12 cellular contexts compared by ENCODE assay signal in the genomic region with DNA sequence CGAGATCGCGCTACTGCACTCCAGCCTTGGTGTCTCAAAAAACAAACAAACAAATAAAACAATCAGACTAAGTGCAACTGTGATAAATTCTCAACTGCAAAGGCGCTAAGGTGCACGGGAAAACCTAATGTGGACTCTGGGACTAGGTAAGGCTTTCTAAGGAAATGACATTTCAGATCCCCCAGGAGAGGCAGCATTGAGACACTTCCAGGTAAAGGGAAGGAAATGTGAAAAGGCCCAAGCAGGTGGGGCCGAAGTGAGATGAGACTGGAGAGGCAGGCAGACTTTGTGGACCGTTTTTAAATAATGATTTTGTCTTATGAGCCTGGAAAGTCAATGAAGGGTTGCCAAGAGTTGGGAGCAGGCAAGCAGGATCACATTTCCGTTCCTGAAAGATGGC. TPM values are rescaled to one million over a fixed set of nuclear protein-coding genes. Genes with fewer than 3 reads are reported as not detected.
DNase-seq lines count a peak whose midpoint lies in the region; ATAC-seq and TF ChIP-seq lines count a peak whose summit lies in the region.
"Had no signal": no experiment of that assay in that cellular context is flagged by ENCODE, and none has a peak within 500 bp of the region (broad histone marks: within the 10 kb centered on the region; RNA-seq: fewer than 3 reads in every experiment).

No MANE protein-coding gene starts in this region.

- no peak overlapping the region for H3K23ac ChIP-seq in H9 (ENCODE audit: insufficient read length, low read depth, low read length)

- no peak overlapping the region for H3K56ac ChIP-seq in H9 (ENCODE audit: insufficient read length, low read depth, low read length)

- no peaks in the 10 kb centered on the region for H3K9me3 Mint-ChIP-seq in H9
- no peaks in the 10 kb centered on the region for H3K9me3 Mint-ChIP-seq in activated T-helper 1 cell treated with anti-CD3 and anti-CD28 coated beads, Interleukin-12 subunit alpha, Interleukin-12 subunit beta, Interleukin-2, Interleukin-4 antibody, amounts not matched to agents 30 ng/mL and 10 ng/mL and 1 ng/mL, durations not matched to agents 14 hours and 24 hours and 36 hours
- H3K9me3 Mint-ChIP-seq in activated CD8-positive, alpha-beta memory T cell treated with anti-CD3 and anti-CD28 coated beads, Interleukin-2, amount 10 ng/mL, durations not matched to agents 7 days and 5 days (ENCODE audit: low read depth) = no peaks in the 10 kb centered on the region
- H3K9me3 Mint-ChIP-seq in stimulated activated naive CD8-positive, alpha-beta T cell treated with anti-CD3 and anti-CD28 coated beads, Interleukin-15, amount 100 ng/mL, for 72 hours = no peaks in the 10 kb centered on the region
- H3K9me3 Mint-ChIP-seq: T-helper 1 cell treated with Interleukin-12 subunit alpha and Interleukin-12 subunit beta and Interleukin-4 antibody, amounts not matched to agents 30 μg/mL and 1 μg/mL, for 36 hours had no signal

- intact Hi-C loops in activated T-helper 1 cell treated with anti-CD3 and anti-CD28 coated beads, Interleukin-12 subunit alpha, Interleukin-12 subunit beta, Interleukin-2, Interleukin-4 antibody, amounts not matched to agents 30 ng/mL and 10 ng/mL and 1 ng/mL, durations not matched to agents 14 hours and 24 hours and 36 hours (cut with micrococcal nuclease) = loop anchor here (5.0 kb wide), 1 partner anchor 158 kb away; no protein-coding TSS in a partner anchor

- peaks cover 12% of the 10 kb centered on the region; the same call in 1 of the 2 replicates for H3K27me3 ChIP-seq in H9 (ENCODE audit: insufficient read depth, low read length)

- H3K9me3 ChIP-seq in H9 (ENCODE audit: control insufficient read depth, low read depth, low read length) (no peaks in the 10 kb centered on the region), mesodermal cell (ENCODE audit: control insufficient read depth, low read length) (no peaks in the 10 kb centered on the region)

- H3K27ac Mint-ChIP-seq in H9 = peak overlapping the region in 1 of 3 experiments; percentile 10; a peak in 1 of 7 replicates
- H3K27ac Mint-ChIP-seq in activated T-helper 1 cell treated with anti-CD3 and anti-CD28 coated beads, Interleukin-12 subunit alpha, Interleukin-12 subunit beta, Interleukin-2, Interleukin-4 antibody, amounts not matched to agents 30 ng/mL and 10 ng/mL and 1 ng/mL, durations not matched to agents 14 hours and 24 hours and 36 hours = no peak overlapping the region
- no peak overlapping the region for H3K27ac Mint-ChIP-seq in activated CD8-positive, alpha-beta memory T cell treated with anti-CD3 and anti-CD28 coated beads, Interleukin-2, amount 10 ng/mL, durations not matched to agents 7 days and 5 days
- no peak overlapping the region for H3K27ac Mint-ChIP-seq in stimulated activated naive CD8-positive, alpha-beta T cell treated with anti-CD3 and anti-CD28 coated beads, Interleukin-15, amount 100 ng/mL, for 72 hours
- H3K27ac Mint-ChIP-seq: T-helper 1 cell treated with Interleukin-12 subunit alpha and Interleukin-12 subunit beta and Interleukin-4 antibody, amounts not matched to agents 30 μg/mL and 1 μg/mL, for 36 hours had no signal

- CTCF ChIA-PET in activated CD8-positive, alpha-beta memory T cell treated with anti-CD3 and anti-CD28 coated beads, Interleukin-2, amount 10 ng/mL, durations not matched to agents 7 days and 5 days (lab: Charles Lee) = interaction anchor here (0.9 to 1.6 kb wide), 2 partner anchors 27 to 76 kb away, joined by 3 to 5 read pairs; no protein-coding TSS in a partner anchor

- H3K4me3 Mint-ChIP-seq in H9 = no peak overlapping the region
- H3K4me3 Mint-ChIP-seq in activated T-helper 1 cell treated with anti-CD3 and anti-CD28 coated beads, Interleukin-12 subunit alpha, Interleukin-12 subunit beta, Interleukin-2, Interleukin-4 antibody, amounts not matched to agents 30 ng/mL and 10 ng/mL and 1 ng/mL, durations not matched to agents 14 hours and 24 hours and 36 hours = peak overlapping the region; percentile 61
- no peak overlapping the region for H3K4me3 Mint-ChIP-seq in activated CD8-positive, alpha-beta memory T cell treated with anti-CD3 and anti-CD28 coated beads, Interleukin-2, amount 10 ng/mL, durations not matched to agents 7 days and 5 days
- H3K4me3 Mint-ChIP-seq in stimulated activated naive CD8-positive, alpha-beta T cell treated with anti-CD3 and anti-CD28 coated beads, Interleukin-15, amount 100 ng/mL, for 72 hours = no peak overlapping the region

- peak; percentile 60 for TF ChIP-seq CTCF in H9 (conservative IDR thresholded peaks at IDR 0.05)

- H2BK20ac ChIP-seq in H9 (ENCODE audit: low read depth, low read length, poor library complexity, severe bottlenecking) = no peak overlapping the region

- H2BK15ac ChIP-seq in H9 (ENCODE audit: low read depth, low read length) = no peak overlapping the region

- peak overlapping the region; percentile 83 for H2AFZ ChIP-seq in H9 (ENCODE audit: low read length)

- H4K20me1 ChIP-seq in H9 (ENCODE audit: control insufficient read depth, insufficient read depth, insufficient read length) = no peaks in the 10 kb centered on the region

- no peak overlapping the region for H2AK5ac ChIP-seq in H9 (ENCODE audit: insufficient read length, low read length)

- no peak overlapping the region for H3K14ac ChIP-seq in H9 (ENCODE audit: insufficient read depth, low read length)

- H4K91ac ChIP-seq in H9 (ENCODE audit: insufficient read length, low read depth, low read length) = no peak overlapping the region

- no peaks in the 10 kb centered on the region for H3K79me2 ChIP-seq in H9 (ENCODE audit: insufficient read depth, low read length)

- H3K27me3 Mint-ChIP-seq in H9 (ENCODE audit: low read depth) = peaks cover 1% of the 10 kb centered on the region
- peaks cover 47% of the 10 kb centered on the region for H3K27me3 Mint-ChIP-seq in activated T-helper 1 cell treated with anti-CD3 and anti-CD28 coated beads, Interleukin-12 subunit alpha, Interleukin-12 subunit beta, Interleukin-2, Interleukin-4 antibody, amounts not matched to agents 30 ng/mL and 10 ng/mL and 1 ng/mL, durations not matched to agents 14 hours and 24 hours and 36 hours (ENCODE audit: insufficient read depth)
- peaks cover 55% of the 10 kb centered on the region for H3K27me3 Mint-ChIP-seq in activated CD8-positive, alpha-beta memory T cell treated with anti-CD3 and anti-CD28 coated beads, Interleukin-2, amount 10 ng/mL, durations not matched to agents 7 days and 5 days
- peaks cover 26% of the 10 kb centered on the region for H3K27me3 Mint-ChIP-seq in stimulated activated naive CD8-positive, alpha-beta T cell treated with anti-CD3 and anti-CD28 coated beads, Interleukin-15, amount 100 ng/mL, for 72 hours

- no peaks in the 10 kb centered on the region for H3K79me1 ChIP-seq in H9 (ENCODE audit: insufficient read depth, low read depth, low read length, poor library complexity, severe bottlenecking)

- H3K4me3 ChIP-seq in mesodermal cell (ENCODE audit: extremely low read depth, insufficient read depth, low read length, poor library complexity, severe bottlenecking) = no peak overlapping the region

- no peak overlapping the region for H2BK5ac ChIP-seq in H9 (ENCODE audit: insufficient read length, low read length)

- DNase-seq in NCI-H2029 (lab: John Stamatoyannopoulos, UW) = peak; percentile 24
- DNase-seq in NCI-H2029 treated with DMSO at 0.1 percent for 48 hours (lab: John Stamatoyannopoulos, UW) = no peak
- peak; percentile 53 for DNase-seq in H9
- DNase-seq in activated T-helper 1 cell treated with anti-CD3 and anti-CD28 coated beads, Interleukin-12 subunit alpha, Interleukin-12 subunit beta, Interleukin-2, Interleukin-4 antibody, amounts not matched to agents 30 ng/mL and 10 ng/mL and 1 ng/mL, durations not matched to agents 14 hours and 24 hours and 36 hours (ENCODE audit: low spot score) = no peak
- no peak for DNase-seq in globus pallidus (ENCODE audit: low spot score)
- DNase-seq in activated CD8-positive, alpha-beta memory T cell treated with anti-CD3 and anti-CD28 coated beads, Interleukin-2, amount 10 ng/mL, durations not matched to agents 7 days and 5 days = no peak
- DNase-seq in stimulated activated naive CD8-positive, alpha-beta T cell treated with anti-CD3 and anti-CD28 coated beads, Interleukin-15, amount 100 ng/mL, for 72 hours = no peak
- DNase-seq: anterior cingulate cortex; NK-92 treated with Interleukin-12 subunit alpha and Interleukin-12 subunit beta, amount 100 ng/mL, for 24 hours; stimulated activated CD4-positive, alpha-beta T cell treated with anti-CD3 and anti-CD28 coated beads, Interleukin-4, amount 100 ng/mL, for 4 hours had no signal

- no peak overlapping the region for H2BK120ac ChIP-seq in H9 (ENCODE audit: low read depth, low read length, poor library complexity, severe bottlenecking)

- H3K18ac ChIP-seq in H9 (ENCODE audit: insufficient read length, low read depth, low read length) = no peak overlapping the region

- H3K36me3 ChIP-seq in mesodermal cell (ENCODE audit: control insufficient read depth, insufficient read depth, low read length) = no peaks in the 10 kb centered on the region

- H3K4me2 ChIP-seq in H9 (ENCODE audit: insufficient read depth, insufficient read length, low read length) = no peak overlapping the region

- no peak overlapping the region for H3K4ac ChIP-seq in H9 (ENCODE audit: low read depth, low read length)

- H3T11ph ChIP-seq in H9 (ENCODE audit: low read length) = no peak overlapping the region

- no peak for ATAC-seq in activated CD8-positive, alpha-beta memory T cell treated with anti-CD3 and anti-CD28 coated beads, Interleukin-2, amount 10 ng/mL, durations not matched to agents 7 days and 5 days
- no peak for ATAC-seq in stimulated activated naive CD8-positive, alpha-beta T cell treated with anti-CD3 and anti-CD28 coated beads, Interleukin-15, amount 100 ng/mL, for 72 hours

- WGBS in H9 (ENCODE audit: extremely low coverage, insufficient read length, low lambda C conversion rate) = no CpG with 5 or more reads among the region's 8 CpGs
- WGBS in mesodermal cell (ENCODE audit: insufficient coverage in 2 of 2), 2 experiments = 66 to 90% methylated on average over 6 to 8 of the region's 8 CpGs

- no peak overlapping the region for H3K27ac ChIP-seq in H9 (ENCODE audit: insufficient read length, low read depth, low read length)
- H3K27ac ChIP-seq in mesodermal cell (ENCODE audit: low read depth, low read length, severe bottlenecking) = peak overlapping the region; percentile 11

- no peak overlapping the region for H3K9ac ChIP-seq in H9 (ENCODE audit: extremely low read depth, insufficient read length, low read length)

- no peak overlapping the region for H4K5ac ChIP-seq in H9 (ENCODE audit: insufficient read length, low read depth, low read length)

- no peaks in the 10 kb centered on the region; a peak in 1 of 7 replicates for H3K36me3 Mint-ChIP-seq in H9 (ENCODE audit: insufficient read depth in 1 of 3, low read depth in 3 of 3)
- no peaks in the 10 kb centered on the region for H3K36me3 Mint-ChIP-seq in activated T-helper 1 cell treated with anti-CD3 and anti-CD28 coated beads, Interleukin-12 subunit alpha, Interleukin-12 subunit beta, Interleukin-2, Interleukin-4 antibody, amounts not matched to agents 30 ng/mL and 10 ng/mL and 1 ng/mL, durations not matched to agents 14 hours and 24 hours and 36 hours (ENCODE audit: low read depth)
- H3K36me3 Mint-ChIP-seq in activated CD8-positive, alpha-beta memory T cell treated with anti-CD3 and anti-CD28 coated beads, Interleukin-2, amount 10 ng/mL, durations not matched to agents 7 days and 5 days = no peaks in the 10 kb centered on the region

- peaks cover 7% of the 10 kb centered on the region for H3K23me2 ChIP-seq in H9 (ENCODE audit: insufficient read length, low read depth, low read length, poor library complexity, severe bottlenecking)

- H3K4me1 Mint-ChIP-seq in H9 = peaks cover 17% of the 10 kb centered on the region in 2 experiments
- peaks cover 7% of the 10 kb centered on the region for H3K4me1 Mint-ChIP-seq in activated T-helper 1 cell treated with anti-CD3 and anti-CD28 coated beads, Interleukin-12 subunit alpha, Interleukin-12 subunit beta, Interleukin-2, Interleukin-4 antibody, amounts not matched to agents 30 ng/mL and 10 ng/mL and 1 ng/mL, durations not matched to agents 14 hours and 24 hours and 36 hours (ENCODE audit: low read depth)
- H3K4me1 Mint-ChIP-seq in activated CD8-positive, alpha-beta memory T cell treated with anti-CD3 and anti-CD28 coated beads, Interleukin-2, amount 10 ng/mL, durations not matched to agents 7 days and 5 days = peaks cover 4% of the 10 kb centered on the region
- H3K4me1 Mint-ChIP-seq in stimulated activated naive CD8-positive, alpha-beta T cell treated with anti-CD3 and anti-CD28 coated beads, Interleukin-15, amount 100 ng/mL, for 72 hours = peaks cover 24% of the 10 kb centered on the region

- H3K4me1 ChIP-seq in H9 (ENCODE audit: insufficient read depth, low read length) = no peaks in the 10 kb centered on the region
- peaks cover 11% of the 10 kb centered on the region for H3K4me1 ChIP-seq in mesodermal cell (ENCODE audit: control insufficient read depth, insufficient read depth, low read length, poor library complexity, severe bottlenecking)

- H2BK12ac ChIP-seq in H9 (ENCODE audit: insufficient read length, low read depth, low read length) = no peak overlapping the region

- H4K8ac ChIP-seq in H9 (replicated peaks; ENCODE audit: insufficient read length, low read depth, low read length) = no peak overlapping the region

RNA-seq across cellular contexts. Expression of a gene that starts 1.9 kb away (rescaled TPM):
- total RNA-seq in H9 (2021) = 1.7 and 1.8 TPM in 2 replicates
- total RNA-seq in activated T-helper 1 cell treated with anti-CD3 and anti-CD28 coated beads, Interleukin-12 subunit alpha, Interleukin-12 subunit beta, Interleukin-2, Interleukin-4 antibody, amounts not matched to agents 30 ng/mL and 10 ng/mL and 1 ng/mL, durations not matched to agents 14 hours and 24 hours and 36 hours = 2.4 and 3.5 TPM in 2 replicates
- polyA plus RNA-seq in mesodermal cell (2013, experiment 1 of 2) = 1.9 TPM
- 3.4 TPM for polyA plus RNA-seq in mesodermal cell (2013, experiment 2 of 2)
- total RNA-seq in activated CD8-positive, alpha-beta memory T cell treated with anti-CD3 and anti-CD28 coated beads, Interleukin-2, amount 10 ng/mL, durations not matched to agents 7 days and 5 days = 1 to 10 TPM in 1 of 2 experiments, under 1 TPM in 1; 0.79 to 3.6 TPM

Comparison
In these comparisons a context has a peak if more than half of its experiments do, and no peak if none do; other contexts are left out.
1. DNase-seq: peak in NCI-H2029 (single experiment) and H9 (single experiment); none in NCI-H2029 treated with DMSO at 0.1 percent for 48 hours (single experiment), activated T-helper 1 cell treated with anti-CD3 and anti-CD28 coated beads, Interleukin-12 subunit alpha, Interleukin-12 subunit beta, Interleukin-2, Interleukin-4 antibody, amounts not matched to agents 30 ng/mL and 10 ng/mL and 1 ng/mL, durations not matched to agents 14 hours and 24 hours and 36 hours (single experiment), globus pallidus (single experiment), activated CD8-positive, alpha-beta memory T cell treated with anti-CD3 and anti-CD28 coated beads, Interleukin-2, amount 10 ng/mL, durations not matched to agents 7 days and 5 days (single experiment) and stimulated activated naive CD8-positive, alpha-beta T cell treated with anti-CD3 and anti-CD28 coated beads, Interleukin-15, amount 100 ng/mL, for 72 hours (0 of 2).